ENCODE assay signal across 24 cellular contexts in the genomic region with DNA sequence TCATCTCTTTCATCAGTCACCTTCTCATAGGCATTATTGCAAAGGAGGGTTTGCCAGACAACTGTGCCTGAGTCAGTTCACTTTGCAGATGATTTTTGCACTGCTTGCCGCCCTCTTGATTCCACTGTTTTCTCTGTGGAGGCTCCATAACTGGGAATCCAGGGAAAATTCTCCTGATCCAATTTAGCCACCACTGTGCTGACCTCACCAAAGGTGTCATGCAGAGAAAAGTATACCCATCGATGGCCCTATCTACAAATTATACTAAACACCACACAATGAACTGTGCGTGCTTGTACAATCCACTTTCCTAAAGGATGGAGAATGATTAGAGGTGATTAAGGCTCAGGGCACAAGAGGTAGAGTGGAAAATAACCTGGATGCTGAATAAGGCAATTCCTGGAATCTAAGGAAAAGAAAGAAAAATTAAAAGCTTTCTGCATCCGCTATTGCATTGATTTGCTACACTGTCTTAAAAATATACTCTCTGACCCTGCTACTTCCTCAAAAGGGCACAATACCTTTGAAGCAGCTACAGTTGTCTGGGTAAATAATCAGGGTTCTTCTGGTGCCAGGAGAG.
A peak's percentile ranks its signal among the peaks of the same experiment; 100 is the strongest.
DNase-seq lines count a peak whose midpoint lies in the region; ATAC-seq, FAIRE-seq and TF ChIP-seq lines count a peak whose summit lies in the region.
"Had no signal": no experiment of that assay in that cellular context is flagged by ENCODE, and none has a peak within 500 bp of the region (broad histone marks: within the 10 kb centered on the region; RNA-seq: fewer than 3 reads in every experiment).

No MANE protein-coding gene starts in this region.

- H3K9me3 ChIP-seq in cardiac muscle cell (ENCODE audit: low read depth) (no peaks in the 10 kb centered on the region), OCI-LY3 (ENCODE audit: insufficient read depth, low read length) (no peaks in the 10 kb centered on the region), keratinocyte (ENCODE audit: control insufficient read depth, low read depth, low read length) (no peaks in the 10 kb centered on the region), upper lobe of right lung (no peaks in the 10 kb centered on the region)
- H3K9me3 ChIP-seq: neutrophil, testis had no signal

- no peak overlapping the region for H3K4me2 ChIP-seq in OCI-LY3 (ENCODE audit: low read length)
- peak overlapping the region; percentile 59 for H3K4me2 ChIP-seq in keratinocyte (ENCODE audit: control insufficient read depth, extremely low read depth, insufficient read depth, low read depth, low read length)

- H3K9me1 ChIP-seq in keratinocyte (ENCODE audit: control insufficient read depth, extremely low read depth, insufficient read depth, low read length), result no peaks in the 10 kb centered on the region

- H4K20me1 ChIP-seq in OCI-LY3 (ENCODE audit: insufficient read depth, low read length), result no peaks in the 10 kb centered on the region
- no peaks in the 10 kb centered on the region for H4K20me1 ChIP-seq in keratinocyte (ENCODE audit: control insufficient read depth, extremely low read depth, insufficient read depth, low read length)

- no peaks in the 10 kb centered on the region for H3K27me3 ChIP-seq in cardiac muscle cell
- no peaks in the 10 kb centered on the region for H3K27me3 ChIP-seq in OCI-LY3 (ENCODE audit: low read depth, low read length)
- H3K27me3 ChIP-seq in keratinocyte (ENCODE audit: control insufficient read depth, extremely low read depth, insufficient read depth, low read length), result no peaks in the 10 kb centered on the region
- no peaks in the 10 kb centered on the region for H3K27me3 ChIP-seq in upper lobe of right lung
- H3K27me3 ChIP-seq: neutrophil, testis had no signal

- ATAC-seq in Right ventricle myocardium inferior, result no peak
- ATAC-seq in upper lobe of right lung, result no peak

- dilution Hi-C loops in keratinocyte (cut with MboI; ENCODE audit: extremely low pct_ligation_motif_present, low sequenced_read_pairs), result no loop called here

- H2AFZ ChIP-seq in OCI-LY3 (ENCODE audit: low read depth, low read length) (peak overlapping the region; percentile 66), keratinocyte (ENCODE audit: control insufficient read depth, low read length) (peak overlapping the region; percentile 73)

- DNase-seq in cardiac muscle cell (ENCODE audit: low read depth in 1 of 2, low spot score in 1 of 2) (no peak), Right ventricle myocardium inferior (ENCODE audit: missing footprints) (no peak), keratinocyte (ENCODE audit: low read depth, low spot score) (no peak), NCI-H1436 treated with DMSO at 0.1 percent for 48 hours (lab: John Stamatoyannopoulos, UW) (no peak), upper lobe of right lung (no peak), T-helper 9 cell (no peak), NCI-H1694 treated with DMSO at 0.1 percent for 48 hours (lab: John Stamatoyannopoulos, UW) (no peak)
- DNase-seq: activated CD4-positive, alpha-beta memory T cell treated with anti-CD3 and anti-CD28 coated beads for 36 hours; activated naive CD4-positive, alpha-beta T cell treated with anti-CD3 and anti-CD28 coated beads, Interleukin-2, amount 50 U/mL, for 16 hours; activated T-cell treated with anti-CD3 and anti-CD28 coated beads, Interleukin-2, amount 50 U/mL, for 48 hours; CD4-positive, alpha-beta T cell; cortex of kidney; Kasumi-1; left cardiac atrium; midbrain; NCI-H1694; stimulated activated CD4-positive, alpha-beta T cell treated with anti-CD3 and anti-CD28 coated beads, Interleukin-12 subunit alpha, Interleukin-12 subunit beta, amount 100 ng/mL, for 4 hours had no signal

- intact Hi-C loops in Right ventricle myocardium inferior (cut with DNase I) (no loop called here), upper lobe of right lung (cut with DNase I) (no loop called here)

- no peak for FAIRE-seq in keratinocyte (lab: Jason Lieb, UNC)
- FAIRE-seq: astrocyte, endothelial cell of umbilical vein, HTR-8/SVneo had no signal

- H3K27ac ChIP-seq in cardiac muscle cell (peak overlapping the region; percentile 63), OCI-LY3 (ENCODE audit: low read length) (no peak overlapping the region), keratinocyte (ENCODE audit: control insufficient read depth, insufficient read depth, low read length) (peak overlapping the region; percentile 17), upper lobe of right lung (no peak overlapping the region)
- H3K27ac ChIP-seq: neutrophil, RWPE1, testis had no signal

- no peaks in the 10 kb centered on the region for H3K79me2 ChIP-seq in OCI-LY3 (ENCODE audit: low read length)
- H3K79me2 ChIP-seq in keratinocyte (ENCODE audit: control insufficient read depth, insufficient read depth, low read length), result no peaks in the 10 kb centered on the region

- H3K36me3 ChIP-seq in cardiac muscle cell (no peaks in the 10 kb centered on the region), OCI-LY3 (replicated peaks; ENCODE audit: low read depth, low read length) (no peaks in the 10 kb centered on the region), keratinocyte (ENCODE audit: control insufficient read depth in 2 of 2, extremely low read depth in 1 of 2, insufficient read depth in 2 of 2, low read length in 2 of 2) (no peaks in the 10 kb centered on the region), upper lobe of right lung (no peaks in the 10 kb centered on the region)
- H3K36me3 ChIP-seq: neutrophil had no signal

- H3K4me1 ChIP-seq in cardiac muscle cell (ENCODE audit: low read depth) (no peaks in the 10 kb centered on the region), OCI-LY3 (ENCODE audit: low read length) (no peaks in the 10 kb centered on the region), keratinocyte (ENCODE audit: control insufficient read depth, extremely low read depth, insufficient read depth, low read length) (peaks cover 7% of the 10 kb centered on the region), upper lobe of right lung (no peaks in the 10 kb centered on the region)
- H3K4me1 ChIP-seq: testis had no signal

- H3K4me3 ChIP-seq in cardiac muscle cell, result no peak overlapping the region
- no peak overlapping the region for H3K4me3 ChIP-seq in OCI-LY3 (ENCODE audit: low read length)
- peak overlapping the region in 1 of 3 experiments; percentile 25 for H3K4me3 ChIP-seq in keratinocyte (ENCODE audit: control insufficient read depth in 2 of 3, extremely low read depth in 1 of 3, insufficient read depth in 2 of 3, low read depth in 1 of 3, low read length in 3 of 3)
- no peak overlapping the region for H3K4me3 ChIP-seq in upper lobe of right lung
- H3K4me3 ChIP-seq: testis had no signal

- TF ChIP-seq CTCF in cardiac muscle cell (IDR thresholded peaks at IDR 0.05; ENCODE audit: low read depth, low read length), result no peak
- no peak for TF ChIP-seq CTCF in OCI-LY3 (IDR thresholded peaks at IDR 0.05; ENCODE audit: low read depth, low read length)
- TF ChIP-seq CTCF in keratinocyte (optimal IDR thresholded peaks at IDR 0.05 in 1 of 3, IDR thresholded peaks at IDR 0.05 in 1 of 3, conservative IDR thresholded peaks at IDR 0.05 in 1 of 3; ENCODE audit: extremely low read depth in 1 of 3, insufficient read depth in 2 of 3, low read length in 3 of 3), result no peak
- no peak for TF ChIP-seq CTCF in upper lobe of right lung (IDR thresholded peaks at IDR 0.05)

- no peak overlapping the region for H3K9ac ChIP-seq in OCI-LY3 (ENCODE audit: low read length)
- H3K9ac ChIP-seq in keratinocyte (ENCODE audit: control insufficient read depth, extremely low read depth, insufficient read depth, low read length), result no peak overlapping the region

Comparison
In these comparisons a context has a peak if more than half of its experiments do, and no peak if none do; other contexts are left out.
1. H3K27ac ChIP-seq: peak in cardiac muscle cell (single experiment) and keratinocyte (single experiment); none in OCI-LY3 (single experiment) and upper lobe of right lung (single experiment).